Comparison of ENCODE assay signal across 8 cellular contexts in the genomic region with DNA sequence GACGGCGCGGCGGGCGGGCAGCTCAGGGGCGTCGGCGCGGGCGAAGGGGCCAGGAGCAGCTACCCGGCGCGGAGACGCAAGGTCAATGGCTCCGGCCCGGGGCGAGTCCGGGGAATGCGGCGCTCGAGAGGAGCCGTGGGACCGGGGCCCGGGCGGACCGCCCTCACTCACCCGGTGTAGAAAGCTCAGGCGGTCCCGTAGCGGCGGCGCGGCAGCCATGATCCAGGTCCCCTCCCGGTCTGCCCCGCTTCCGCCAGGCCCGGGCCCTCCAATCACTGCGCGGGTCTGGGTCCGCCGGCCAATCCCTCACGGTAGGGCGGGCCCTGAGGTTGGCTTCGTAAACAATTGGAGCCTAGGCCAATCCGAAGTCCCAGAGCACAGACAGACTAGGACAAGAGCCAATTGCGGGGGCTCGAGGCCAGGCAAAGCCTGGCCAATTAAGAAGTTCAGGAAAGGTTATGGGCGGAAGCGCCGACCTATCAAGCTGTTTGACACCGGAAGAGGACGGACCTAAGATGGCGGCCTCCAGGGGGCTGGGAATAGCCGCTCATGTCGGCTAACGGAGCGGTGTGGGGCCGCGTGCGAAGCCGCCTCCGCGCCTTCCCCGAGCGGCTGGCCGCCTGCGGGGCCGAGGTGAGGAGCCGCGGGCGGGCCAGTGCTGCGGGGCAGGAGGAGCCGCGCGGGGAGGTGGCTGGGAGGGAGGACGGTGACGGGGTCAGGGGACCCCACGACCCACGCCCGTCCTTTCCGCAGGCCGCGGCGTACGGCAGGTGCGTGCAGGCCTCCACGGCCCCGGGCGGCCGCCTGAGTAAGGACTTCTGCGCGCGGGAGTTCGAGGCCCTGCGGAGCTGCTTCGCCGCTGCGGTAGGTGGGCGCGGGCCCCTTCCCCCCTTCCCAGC. TPM values are rescaled to one million over a fixed set of nuclear protein-coding genes. Genes with fewer than 3 reads are reported as not detected.
DNase-seq lines count a peak whose midpoint lies in the region; ATAC-seq, FAIRE-seq and TF ChIP-seq lines count a peak whose summit lies in the region.

A gene with protein sequence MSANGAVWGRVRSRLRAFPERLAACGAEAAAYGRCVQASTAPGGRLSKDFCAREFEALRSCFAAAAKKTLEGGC (plus strand): TSS at position 504 of the 899 bp plus-strand sequence. CDS start 46 bp downstream, at position 550.
A gene with protein sequence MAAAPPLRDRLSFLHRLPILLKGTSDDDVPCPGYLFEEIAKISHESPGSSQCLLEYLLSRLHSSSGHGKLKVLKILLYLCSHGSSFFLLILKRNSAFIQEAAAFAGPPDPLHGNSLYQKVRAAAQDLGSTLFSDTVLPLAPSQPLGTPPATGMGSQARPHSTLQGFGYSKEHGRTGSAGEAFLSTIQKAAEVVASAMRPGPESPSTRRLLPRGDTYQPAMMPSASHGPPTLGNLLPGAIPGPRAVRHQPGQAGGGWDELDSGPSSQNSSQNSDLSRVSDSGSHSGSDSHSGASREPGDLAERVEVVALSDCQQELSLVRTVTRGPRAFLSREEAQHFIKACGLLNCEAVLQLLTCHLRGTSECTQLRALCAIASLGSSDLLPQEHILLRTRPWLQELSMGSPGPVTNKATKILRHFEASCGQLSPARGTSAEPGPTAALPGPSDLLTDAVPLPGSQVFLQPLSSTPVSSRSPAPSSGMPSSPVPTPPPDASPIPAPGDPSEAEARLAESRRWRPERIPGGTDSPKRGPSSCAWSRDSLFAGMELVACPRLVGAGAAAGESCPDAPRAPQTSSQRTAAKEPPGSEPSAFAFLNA (minus strand): TSS at position 241 of the 899 bp plus-strand sequence. CDS start 22 bp downstream, at position 219.

- intact Hi-C loops in Right ventricle myocardium superior (cut with DNase I): no loop called here
- intact Hi-C loops in pancreas (cut with DNase I): no loop called here
- intact Hi-C loops in tibial artery (cut with DNase I; ENCODE audit: low total_unique reads): loop anchor here (2.0 to 10.0 kb wide), 2 partner anchors 16 to 244 kb away; a partner anchor contains a TSS

- H3K27me3 Mint-ChIP-seq in activated naive CD8-positive, alpha-beta T cell treated with anti-CD3 and anti-CD28 coated beads, Interleukin-2, amount 50 U/mL, for 24 hours: no peaks in the 10 kb centered on the region

- H3K4me3 ChIP-seq in GM12865 (ENCODE audit: low read depth, low read length) (peak within 1 kb of the TSS; percentile 76), pancreas (peak within 1 kb of the TSS; percentile 84 to 98 (median 94)), tibial artery (peak within 1 kb of the TSS; percentile 91 to 97)

- peak within 1 kb of the TSS; percentile 92 for H3K27ac Mint-ChIP-seq in activated naive CD8-positive, alpha-beta T cell treated with anti-CD3 and anti-CD28 coated beads, Interleukin-2, amount 50 U/mL, for 24 hours

- H3K27me3 ChIP-seq in pancreas (no peaks in the 10 kb centered on the region), tibial artery (no peaks in the 10 kb centered on the region)

- TF ChIP-seq CTCF in GM12865 (IDR thresholded peaks at IDR 0.05; ENCODE audit: insufficient read depth, low read depth, low read length, missing control alignments) (no peak), pancreas (IDR thresholded peaks at IDR 0.05) (no peak), tibial artery (IDR thresholded peaks at IDR 0.05) (peak; percentile 25 to 31)

- peak within 1 kb of the TSS; percentile 57 to 75 (median 63) for H3K27ac ChIP-seq in pancreas
- H3K27ac ChIP-seq in tibial artery: peak within 1 kb of the TSS; percentile 83 to 86

- H3K36me3 ChIP-seq in pancreas (no peaks in the 10 kb centered on the region), tibial artery (peaks cover 0 to 28% (median 1%) of the 10 kb centered on the region in 3 donors)

- no peaks in the 10 kb centered on the region for H3K9me3 ChIP-seq in pancreas
- H3K9me3 ChIP-seq in tibial artery: no peaks in the 10 kb centered on the region

- no peaks in the 10 kb centered on the region for H3K9me3 Mint-ChIP-seq in activated naive CD8-positive, alpha-beta T cell treated with anti-CD3 and anti-CD28 coated beads, Interleukin-2, amount 50 U/mL, for 24 hours

- H3K4me1 ChIP-seq in pancreas (peaks cover 0 to 10% (median 7%) of the 10 kb centered on the region in 3 donors), tibial artery (peaks cover 0 to 53% (median 33%) of the 10 kb centered on the region in 4 donors)

- H3K36me3 Mint-ChIP-seq in activated naive CD8-positive, alpha-beta T cell treated with anti-CD3 and anti-CD28 coated beads, Interleukin-2, amount 50 U/mL, for 24 hours (ENCODE audit: low read depth): peaks cover 14% of the 10 kb centered on the region

- peak; percentile 98 for FAIRE-seq in pancreas (lab: Jason Lieb, UNC)

- H3K4me3 Mint-ChIP-seq in activated naive CD8-positive, alpha-beta T cell treated with anti-CD3 and anti-CD28 coated beads, Interleukin-2, amount 50 U/mL, for 24 hours: peak within 1 kb of the TSS; percentile 92

- peaks cover 34% of the 10 kb centered on the region for H3K4me1 Mint-ChIP-seq in activated naive CD8-positive, alpha-beta T cell treated with anti-CD3 and anti-CD28 coated beads, Interleukin-2, amount 50 U/mL, for 24 hours

- DNase-seq in GM12865 (ENCODE audit: low read depth) (peak; percentile 99), NCI-H1417 treated with DMSO at 0.1 percent for 48 hours (lab: John Stamatoyannopoulos, UW) (peak; percentile 95), SW480 (ENCODE audit: low spot score) (peak; percentile 99), Right ventricle myocardium superior (peak; percentile 98), pancreas (peak; percentile 92 to 99 (median 98)), tibial artery (peak; percentile 99)
- DNase-seq in activated naive CD8-positive, alpha-beta T cell treated with anti-CD3 and anti-CD28 coated beads, Interleukin-2, amount 50 U/mL, for 24 hours: peak; percentile 93

- peak; percentile 83 for ATAC-seq in HG02763 (IDR thresholded peaks at IDR 0.05; ENCODE audit: unreplicated experiment)
- ATAC-seq in activated naive CD8-positive, alpha-beta T cell treated with anti-CD3 and anti-CD28 coated beads, Interleukin-2, amount 50 U/mL, for 24 hours: peak; percentile 97
- peak; percentile 97 for ATAC-seq in Right ventricle myocardium superior (ENCODE audit: poor library complexity)
- peak; percentile 91 to 97 (median 92) for ATAC-seq in pancreas

- 0% methylated on average over 100 of the region's 100 CpGs for WGBS in pancreas, 2 donors

RNA-seq across cellular contexts. Expression of the first gene that starts in this region (rescaled TPM):
- total RNA-seq in Right ventricle myocardium superior (59.4 TPM), pancreas (10 to 100 TPM; 17.5 to 26.3 (median 20.0) TPM)
- polyA plus RNA-seq in pancreas: 10 to 100 TPM; 29.2 to 34.1 TPM

RNA-seq across cellular contexts. Expression of the second gene that starts in this region (rescaled TPM):
- 13.4 TPM for total RNA-seq in Right ventricle myocardium superior
- 10 to 100 TPM; 13.8 to 30.7 (median 16.1) TPM for total RNA-seq in pancreas
- 10 to 100 TPM; 54.4 to 98.5 TPM for polyA plus RNA-seq in pancreas

Comparison
In these comparisons a context has a peak if more than half of its experiments do, and no peak if none do; other contexts are left out.
1. Peak in every context shown above with its lines: DNase-seq, ATAC-seq, H3K4me3 ChIP-seq and H3K27ac ChIP-seq.
2. CTCF ChIP-seq: peak in tibial artery (2 of 2); none in GM12865 (single experiment) and pancreas (0 of 4).